4 cellular contexts compared by ENCODE assay signal in genomic region chr17:37097162-37097561, GRCh38.
"Had no signal": no experiment of that assay in that cellular context is flagged by ENCODE, and none has a peak within 500 bp of the region (broad histone marks: within the 10 kb centered on the region; RNA-seq: fewer than 3 reads in every experiment).

No MANE protein-coding gene starts in this region.

- H3K4me3 ChIP-seq: GM23338 had no signal

- H2AFZ ChIP-seq: GM23338 had no signal

- DNase-seq: H9, HCEC 1CT had no signal

- H3K4me2 ChIP-seq: GM23338 had no signal

- ATAC-seq: GM23338, HepG2 had no signal
